ENCODE assay signal across 1 cellular context in the genomic region with DNA sequence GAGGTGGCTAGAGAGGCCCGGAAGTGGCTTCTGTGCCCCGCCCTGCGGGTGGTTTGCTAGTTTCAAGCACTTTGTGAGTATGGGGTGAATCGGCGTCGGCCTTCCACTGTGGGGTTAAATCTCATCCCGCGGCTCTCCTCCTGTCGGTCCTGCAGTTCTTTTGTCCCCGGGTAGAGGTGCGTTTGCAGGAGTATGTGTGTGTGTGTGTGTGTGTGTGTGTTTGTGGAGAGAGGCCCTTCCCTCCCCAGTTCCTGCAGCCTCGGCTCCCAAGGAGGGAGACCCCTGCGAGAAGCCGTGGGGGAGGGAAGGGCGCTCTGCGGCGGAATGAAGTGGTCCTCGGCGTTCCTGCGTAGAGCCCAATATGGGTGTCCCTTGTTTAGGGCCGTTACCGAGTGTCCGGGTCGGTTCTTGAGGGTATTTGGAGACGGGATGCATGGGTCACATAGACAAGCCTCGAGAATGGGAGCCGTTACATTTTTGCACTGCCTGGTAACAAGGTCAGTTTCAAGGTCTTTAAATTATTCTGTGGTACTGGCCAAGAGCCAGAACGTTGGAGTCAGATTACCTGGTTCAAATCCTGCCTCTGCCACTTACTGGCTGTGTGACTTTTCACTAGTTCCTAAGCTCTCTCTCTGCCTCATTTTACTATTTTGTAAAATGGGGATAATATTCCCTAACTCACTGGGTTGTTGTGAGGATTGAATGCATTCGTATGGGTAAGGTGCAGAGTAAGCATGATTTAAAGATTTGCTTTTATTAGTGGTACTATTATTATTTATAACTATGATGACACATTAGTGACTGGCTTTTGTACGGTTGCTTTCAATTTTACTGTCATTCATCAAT.
TF ChIP-seq lines count a peak whose summit lies in the region.

TSS of gene ZKSCAN3 (plus strand) at position 56 of the 846 bp plus-strand sequence. CDS start 9,640 bp downstream, outside the sequence.

TF ChIP-seq in SK-N-SH, 30 proteins besides CTCF, POLR2A, EP300 and RAD21:
- TF ChIP-seq SMC3 (IDR thresholded peaks at IDR 0.05; ENCODE audit: low read depth, low read length) (no peak), NFIC (IDR thresholded peaks at IDR 0.05; ENCODE audit: borderline replicate concordance) (0 out of 2 replicates have a peak, but pooled peaks have one; percentile 46), MXI1 (IDR thresholded peaks at IDR 0.05; ENCODE audit: low read depth, low read length) (peak; percentile 13; the same call in 1 of the 2 replicates), RFX5 (IDR thresholded peaks at IDR 0.05; ENCODE audit: low read length) (no peak), TEAD4 (IDR thresholded peaks at IDR 0.05; ENCODE audit: borderline replicate concordance, insufficient read depth) (no peak), GATA2 (CRISPR knock-in tag; IDR thresholded peaks at IDR 0.05) (no peak), EZH2phosphoT487 (IDR thresholded peaks at IDR 0.05; ENCODE audit: borderline replicate concordance, low read depth) (no peak), NRF1 (IDR thresholded peaks at IDR 0.05; ENCODE audit: low read depth, low read length) (no peak), RXRA (IDR thresholded peaks at IDR 0.05; ENCODE audit: borderline replicate concordance, low read depth) (no peak), TAF1 (IDR thresholded peaks at IDR 0.05; ENCODE audit: borderline replicate concordance, low read depth, low read length) (peak; percentile 70), PBX3 (IDR thresholded peaks at IDR 0.05) (no peak), YY1 (IDR thresholded peaks at IDR 0.05; ENCODE audit: low read depth) (no peak; the same call in 1 of the 2 replicates), FOXJ3 (CRISPR knock-in tag; IDR thresholded peaks at IDR 0.05) (no peak), RCOR1 (IDR thresholded peaks at IDR 0.05; ENCODE audit: low read length) (no peak; the same call in 1 of the 2 replicates), MEF2A (IDR thresholded peaks at IDR 0.05; ENCODE audit: borderline replicate concordance, low read depth) (no peak), ELF1 (IDR thresholded peaks at IDR 0.05) (peak; percentile 87), FOXM1 (IDR thresholded peaks at IDR 0.05; ENCODE audit: low read depth) (no peak), GABPA (IDR thresholded peaks at IDR 0.05; ENCODE audit: low read depth) (peak; percentile 78), SIN3A (IDR thresholded peaks at IDR 0.05; ENCODE audit: borderline replicate concordance, low read depth, low read length) (peak; percentile 60; the same call in 1 of the 2 replicates), CHD2 (IDR thresholded peaks at IDR 0.05; ENCODE audit: low read length, partially characterized antibody) (peak; percentile 52), TCF12 (IDR thresholded peaks at IDR 0.05) (peak; percentile 18; the same call in 1 of the 2 replicates), JUND (IDR thresholded peaks at IDR 0.05) (no peak), POLR2AphosphoS5 (IDR thresholded peaks at IDR 0.05; ENCODE audit: low read depth, low read length) (peak; percentile 81), FOSL2 (IDR thresholded peaks at IDR 0.05; ENCODE audit: borderline replicate concordance, low read depth) (no peak)
- TF ChIP-seq, protein P1, sequence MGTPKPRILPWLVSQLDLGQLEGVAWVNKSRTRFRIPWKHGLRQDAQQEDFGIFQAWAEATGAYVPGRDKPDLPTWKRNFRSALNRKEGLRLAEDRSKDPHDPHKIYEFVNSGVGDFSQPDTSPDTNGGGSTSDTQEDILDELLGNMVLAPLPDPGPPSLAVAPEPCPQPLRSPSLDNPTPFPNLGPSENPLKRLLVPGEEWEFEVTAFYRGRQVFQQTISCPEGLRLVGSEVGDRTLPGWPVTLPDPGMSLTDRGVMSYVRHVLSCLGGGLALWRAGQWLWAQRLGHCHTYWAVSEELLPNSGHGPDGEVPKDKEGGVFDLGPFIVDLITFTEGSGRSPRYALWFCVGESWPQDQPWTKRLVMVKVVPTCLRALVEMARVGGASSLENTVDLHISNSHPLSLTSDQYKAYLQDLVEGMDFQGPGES (IDR thresholded peaks at IDR 0.05; ENCODE audit: low read depth, low read length), result no peak
- TF ChIP-seq, protein P2, sequence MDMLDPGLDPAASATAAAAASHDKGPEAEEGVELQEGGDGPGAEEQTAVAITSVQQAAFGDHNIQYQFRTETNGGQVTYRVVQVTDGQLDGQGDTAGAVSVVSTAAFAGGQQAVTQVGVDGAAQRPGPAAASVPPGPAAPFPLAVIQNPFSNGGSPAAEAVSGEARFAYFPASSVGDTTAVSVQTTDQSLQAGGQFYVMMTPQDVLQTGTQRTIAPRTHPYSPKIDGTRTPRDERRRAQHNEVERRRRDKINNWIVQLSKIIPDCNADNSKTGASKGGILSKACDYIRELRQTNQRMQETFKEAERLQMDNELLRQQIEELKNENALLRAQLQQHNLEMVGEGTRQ (IDR thresholded peaks at IDR 0.05; ENCODE audit: borderline replicate concordance, low read depth, low read length), result no peak
- TF ChIP-seq, protein P3, sequence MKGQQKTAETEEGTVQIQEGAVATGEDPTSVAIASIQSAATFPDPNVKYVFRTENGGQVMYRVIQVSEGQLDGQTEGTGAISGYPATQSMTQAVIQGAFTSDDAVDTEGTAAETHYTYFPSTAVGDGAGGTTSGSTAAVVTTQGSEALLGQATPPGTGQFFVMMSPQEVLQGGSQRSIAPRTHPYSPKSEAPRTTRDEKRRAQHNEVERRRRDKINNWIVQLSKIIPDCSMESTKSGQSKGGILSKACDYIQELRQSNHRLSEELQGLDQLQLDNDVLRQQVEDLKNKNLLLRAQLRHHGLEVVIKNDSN (IDR thresholded peaks at IDR 0.05; ENCODE audit: borderline replicate concordance, low read depth), result no peak
- TF ChIP-seq, protein P4, sequence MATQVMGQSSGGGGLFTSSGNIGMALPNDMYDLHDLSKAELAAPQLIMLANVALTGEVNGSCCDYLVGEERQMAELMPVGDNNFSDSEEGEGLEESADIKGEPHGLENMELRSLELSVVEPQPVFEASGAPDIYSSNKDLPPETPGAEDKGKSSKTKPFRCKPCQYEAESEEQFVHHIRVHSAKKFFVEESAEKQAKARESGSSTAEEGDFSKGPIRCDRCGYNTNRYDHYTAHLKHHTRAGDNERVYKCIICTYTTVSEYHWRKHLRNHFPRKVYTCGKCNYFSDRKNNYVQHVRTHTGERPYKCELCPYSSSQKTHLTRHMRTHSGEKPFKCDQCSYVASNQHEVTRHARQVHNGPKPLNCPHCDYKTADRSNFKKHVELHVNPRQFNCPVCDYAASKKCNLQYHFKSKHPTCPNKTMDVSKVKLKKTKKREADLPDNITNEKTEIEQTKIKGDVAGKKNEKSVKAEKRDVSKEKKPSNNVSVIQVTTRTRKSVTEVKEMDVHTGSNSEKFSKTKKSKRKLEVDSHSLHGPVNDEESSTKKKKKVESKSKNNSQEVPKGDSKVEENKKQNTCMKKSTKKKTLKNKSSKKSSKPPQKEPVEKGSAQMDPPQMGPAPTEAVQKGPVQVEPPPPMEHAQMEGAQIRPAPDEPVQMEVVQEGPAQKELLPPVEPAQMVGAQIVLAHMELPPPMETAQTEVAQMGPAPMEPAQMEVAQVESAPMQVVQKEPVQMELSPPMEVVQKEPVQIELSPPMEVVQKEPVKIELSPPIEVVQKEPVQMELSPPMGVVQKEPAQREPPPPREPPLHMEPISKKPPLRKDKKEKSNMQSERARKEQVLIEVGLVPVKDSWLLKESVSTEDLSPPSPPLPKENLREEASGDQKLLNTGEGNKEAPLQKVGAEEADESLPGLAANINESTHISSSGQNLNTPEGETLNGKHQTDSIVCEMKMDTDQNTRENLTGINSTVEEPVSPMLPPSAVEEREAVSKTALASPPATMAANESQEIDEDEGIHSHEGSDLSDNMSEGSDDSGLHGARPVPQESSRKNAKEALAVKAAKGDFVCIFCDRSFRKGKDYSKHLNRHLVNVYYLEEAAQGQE (IDR thresholded peaks at IDR 0.05; ENCODE audit: low read depth, low read length), result 0 out of 2 replicates have a peak, but pooled peaks have one; percentile 28
- TF ChIP-seq, protein P5, sequence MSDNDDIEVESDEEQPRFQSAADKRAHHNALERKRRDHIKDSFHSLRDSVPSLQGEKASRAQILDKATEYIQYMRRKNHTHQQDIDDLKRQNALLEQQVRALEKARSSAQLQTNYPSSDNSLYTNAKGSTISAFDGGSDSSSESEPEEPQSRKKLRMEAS (IDR thresholded peaks at IDR 0.05; ENCODE audit: low read depth), result peak; percentile 40; the same call in 1 of the 2 replicates
- TF ChIP-seq, protein P6, sequence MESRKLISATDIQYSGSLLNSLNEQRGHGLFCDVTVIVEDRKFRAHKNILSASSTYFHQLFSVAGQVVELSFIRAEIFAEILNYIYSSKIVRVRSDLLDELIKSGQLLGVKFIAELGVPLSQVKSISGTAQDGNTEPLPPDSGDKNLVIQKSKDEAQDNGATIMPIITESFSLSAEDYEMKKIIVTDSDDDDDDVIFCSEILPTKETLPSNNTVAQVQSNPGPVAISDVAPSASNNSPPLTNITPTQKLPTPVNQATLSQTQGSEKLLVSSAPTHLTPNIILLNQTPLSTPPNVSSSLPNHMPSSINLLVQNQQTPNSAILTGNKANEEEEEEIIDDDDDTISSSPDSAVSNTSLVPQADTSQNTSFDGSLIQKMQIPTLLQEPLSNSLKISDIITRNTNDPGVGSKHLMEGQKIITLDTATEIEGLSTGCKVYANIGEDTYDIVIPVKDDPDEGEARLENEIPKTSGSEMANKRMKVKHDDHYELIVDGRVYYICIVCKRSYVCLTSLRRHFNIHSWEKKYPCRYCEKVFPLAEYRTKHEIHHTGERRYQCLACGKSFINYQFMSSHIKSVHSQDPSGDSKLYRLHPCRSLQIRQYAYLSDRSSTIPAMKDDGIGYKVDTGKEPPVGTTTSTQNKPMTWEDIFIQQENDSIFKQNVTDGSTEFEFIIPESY (IDR thresholded peaks at IDR 0.05; ENCODE audit: borderline replicate concordance, low read depth), result no peak
